ENCODE assay signal across 21 cellular contexts in the genomic region with DNA sequence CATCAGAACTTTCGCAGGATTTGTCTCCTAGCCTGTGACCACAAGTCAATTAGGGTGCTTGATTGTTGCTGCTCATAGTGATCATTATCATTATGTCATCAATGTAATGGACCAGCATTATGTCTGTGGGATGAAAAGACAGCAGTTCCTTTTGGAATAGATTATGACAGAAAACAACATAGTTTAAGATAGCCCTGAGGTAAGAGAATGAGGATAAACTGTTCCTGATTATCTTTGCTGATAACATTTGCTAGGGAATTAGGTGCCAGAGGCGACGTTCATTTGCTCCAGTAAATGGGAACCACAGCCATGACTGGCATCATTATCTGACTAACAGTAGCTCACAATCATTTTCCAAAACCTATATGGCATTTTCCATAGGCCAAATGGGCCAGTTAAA.
"Had no signal": no experiment of that assay in that cellular context is flagged by ENCODE, and none has a peak within 500 bp of the region (broad histone marks: within the 10 kb centered on the region; RNA-seq: fewer than 3 reads in every experiment).

No MANE protein-coding gene starts in this region.

- H3K36me3 ChIP-seq: esophagus squamous epithelium, ovary, stomach, suprapubic skin, tibial artery had no signal

- H3K4me3 ChIP-seq: body of pancreas, esophagus squamous epithelium, ovary, smooth muscle cell, stomach, suprapubic skin, tibial artery had no signal

- H3K9me3 ChIP-seq: body of pancreas, esophagus squamous epithelium, ovary, stomach, suprapubic skin, tibial artery had no signal

- DNase-seq: activated CD4-positive, alpha-beta T cell treated with anti-CD3 and anti-CD28 coated beads for 36 hours; activated CD4-positive, CD25-positive, alpha-beta regulatory T cell; activated CD8-positive, alpha-beta memory T cell treated with anti-CD3 and anti-CD28 coated beads, Interleukin-2, amount 10 ng/mL, durations not matched to agents 7 days and 5 days; activated CD8-positive, alpha-beta T cell treated with anti-CD3 and anti-CD28 coated beads, Interleukin-2, amount 10 ng/mL, durations not matched to agents 7 days and 5 days; activated T-cell treated with anti-CD3 and anti-CD28 coated beads, Interleukin-2, amount 50 U/mL, for 48 hours; anterior cingulate cortex; body of pancreas; dermis blood vessel endothelial cell; effector CD4-positive, alpha-beta T cell; esophagus squamous epithelium; foreskin melanocyte; left cardiac atrium; left ventricle myocardium superior; ovary; stimulated activated CD4-positive, alpha-beta T cell treated with anti-CD3 and anti-CD28 coated beads, Interleukin-1b, Interleukin-23, amount 100 ng/mL, for 48 hours; stimulated activated naive B cell treated with anti-CD40 and anti-IgM and Interleukin-4, amounts not matched to agents 10 μg/mL and 1 μg/mL and 100 μg/mL, for 72 hours; stomach; T-helper 1 cell; tibial artery had no signal

- ATAC-seq: activated CD4-positive, alpha-beta T cell treated with anti-CD3 and anti-CD28 coated beads for 36 hours; activated CD8-positive, alpha-beta memory T cell treated with anti-CD3 and anti-CD28 coated beads, Interleukin-2, amount 10 ng/mL, durations not matched to agents 7 days and 5 days; activated CD8-positive, alpha-beta T cell treated with anti-CD3 and anti-CD28 coated beads, Interleukin-2, amount 10 ng/mL, durations not matched to agents 7 days and 5 days; body of pancreas; left cardiac atrium; left ventricle myocardium superior; stimulated activated naive B cell treated with anti-CD40 and anti-IgM and Interleukin-4, amounts not matched to agents 10 μg/mL and 1 μg/mL and 100 μg/mL, for 72 hours had no signal

- H3K4me1 ChIP-seq: body of pancreas, esophagus squamous epithelium, stomach, suprapubic skin, tibial artery had no signal

- H3K27me3 ChIP-seq: body of pancreas, esophagus squamous epithelium, ovary, stomach, suprapubic skin, tibial artery had no signal

- H3K27ac ChIP-seq: body of pancreas, ovary, stomach, suprapubic skin, tibial artery had no signal
